ENCODE assay signal across 1 cellular context in genomic region chr17:2849327-2849670, GRCh38.
TF ChIP-seq lines count a peak whose summit lies in the region.

No MANE protein-coding gene starts in this region.

TF ChIP-seq in GM23338, 12 proteins besides CTCF, POLR2A, EP300 and RAD21 (continued from another document):
- TF ChIP-seq REST (IDR thresholded peaks at IDR 0.05; ENCODE audit: unreplicated experiment) (no peak), ZNF331 (CRISPR knock-in tag; IDR thresholded peaks at IDR 0.05; ENCODE audit: low read depth) (no peak)
